17 cellular contexts compared by ENCODE assay signal in genomic region chr2:151264157-151264835, GRCh38. TPM values are rescaled to one million over a fixed set of nuclear protein-coding genes. Genes with fewer than 3 reads are reported as not detected.
DNase-seq lines count a peak whose midpoint lies in the region; ATAC-seq and TF ChIP-seq lines count a peak whose summit lies in the region.
"Had no signal": no experiment of that assay in that cellular context is flagged by ENCODE, and none has a peak within 500 bp of the region (broad histone marks: within the 10 kb centered on the region; RNA-seq: fewer than 3 reads in every experiment).

No MANE protein-coding gene starts in this region.

- H3K4me3 ChIP-seq in tibial nerve (no peak overlapping the region), mucosa of descending colon (no peak overlapping the region)
- H3K4me3 ChIP-seq: Peyer's patch had no signal

- H3K9me3 Mint-ChIP-seq in activated CD8-positive, alpha-beta T cell treated with anti-CD3 and anti-CD28 coated beads, Interleukin-2, amount 10 ng/mL, durations not matched to agents 7 days and 5 days (ENCODE audit: insufficient read depth), result no peaks in the 10 kb centered on the region
- no peaks in the 10 kb centered on the region for H3K9me3 Mint-ChIP-seq in activated CD8-positive, alpha-beta T cell treated with anti-CD3 and anti-CD28 coated beads for 36 hours
- H3K9me3 Mint-ChIP-seq in memory B cell, result peaks cover 2% of the 10 kb centered on the region
- H3K9me3 Mint-ChIP-seq: HFFc6 had no signal

- H3K27ac ChIP-seq in tibial nerve, result peak overlapping the region; percentile 15 to 100 (median 66)
- H3K27ac ChIP-seq: Peyer's patch had no signal

- H3K4me1 ChIP-seq in tibial nerve, result peaks cover 0 to 56% (median 15%) of the 10 kb centered on the region in 4 donors
- H3K4me1 ChIP-seq in mucosa of descending colon (ENCODE audit: low read depth), result no peaks in the 10 kb centered on the region
- H3K4me1 ChIP-seq: Peyer's patch had no signal

- TF ChIP-seq EP300 in tibial nerve (IDR thresholded peaks at IDR 0.05), result no peak

- H3K27me3 ChIP-seq in tibial nerve, result no peaks in the 10 kb centered on the region
- H3K27me3 ChIP-seq: Peyer's patch had no signal

- no peak for ATAC-seq in activated CD8-positive, alpha-beta T cell treated with anti-CD3 and anti-CD28 coated beads, Interleukin-2, amount 10 ng/mL, durations not matched to agents 7 days and 5 days
- ATAC-seq in activated CD8-positive, alpha-beta T cell treated with anti-CD3 and anti-CD28 coated beads for 36 hours, result no peak
- ATAC-seq in memory B cell (ENCODE audit: low read depth) (no peak), mucosa of descending colon (no peak)
- ATAC-seq: activated naive CD8-positive, alpha-beta T cell treated with anti-CD3 and anti-CD28 coated beads, Interleukin-2, amount 50 U/mL, for 24 hours had no signal

- peak overlapping the region; percentile 2 for H3K27ac Mint-ChIP-seq in activated CD8-positive, alpha-beta T cell treated with anti-CD3 and anti-CD28 coated beads, Interleukin-2, amount 10 ng/mL, durations not matched to agents 7 days and 5 days
- H3K27ac Mint-ChIP-seq in activated CD8-positive, alpha-beta T cell treated with anti-CD3 and anti-CD28 coated beads for 36 hours, result no peak overlapping the region
- H3K27ac Mint-ChIP-seq in memory B cell, result peak overlapping the region; percentile 70
- H3K27ac Mint-ChIP-seq: activated naive CD8-positive, alpha-beta T cell treated with anti-CD3 and anti-CD28 coated beads, Interleukin-2, amount 50 U/mL, for 24 hours; HFFc6 had no signal

- peaks cover 27% of the 10 kb centered on the region for H3K4me1 Mint-ChIP-seq in activated CD8-positive, alpha-beta T cell treated with anti-CD3 and anti-CD28 coated beads, Interleukin-2, amount 10 ng/mL, durations not matched to agents 7 days and 5 days (ENCODE audit: low read depth)
- peaks cover 17% of the 10 kb centered on the region for H3K4me1 Mint-ChIP-seq in activated CD8-positive, alpha-beta T cell treated with anti-CD3 and anti-CD28 coated beads for 36 hours (ENCODE audit: low read depth)
- peaks cover 10% of the 10 kb centered on the region for H3K4me1 Mint-ChIP-seq in memory B cell

- H3K36me3 Mint-ChIP-seq in activated CD8-positive, alpha-beta T cell treated with anti-CD3 and anti-CD28 coated beads, Interleukin-2, amount 10 ng/mL, durations not matched to agents 7 days and 5 days (ENCODE audit: low read depth), result peaks cover 20% of the 10 kb centered on the region
- H3K36me3 Mint-ChIP-seq in activated CD8-positive, alpha-beta T cell treated with anti-CD3 and anti-CD28 coated beads for 36 hours (ENCODE audit: low read depth), result no peaks in the 10 kb centered on the region
- peaks cover 3% of the 10 kb centered on the region for H3K36me3 Mint-ChIP-seq in memory B cell

- no peaks in the 10 kb centered on the region for H3K27me3 Mint-ChIP-seq in activated CD8-positive, alpha-beta T cell treated with anti-CD3 and anti-CD28 coated beads, Interleukin-2, amount 10 ng/mL, durations not matched to agents 7 days and 5 days (ENCODE audit: low read depth)
- H3K27me3 Mint-ChIP-seq in activated CD8-positive, alpha-beta T cell treated with anti-CD3 and anti-CD28 coated beads for 36 hours, result no peaks in the 10 kb centered on the region
- H3K27me3 Mint-ChIP-seq in memory B cell, result no peaks in the 10 kb centered on the region
- H3K27me3 Mint-ChIP-seq: activated naive CD8-positive, alpha-beta T cell treated with anti-CD3 and anti-CD28 coated beads, Interleukin-2, amount 50 U/mL, for 24 hours had no signal

- no peaks in the 10 kb centered on the region for H3K36me3 ChIP-seq in tibial nerve
- no peaks in the 10 kb centered on the region for H3K36me3 ChIP-seq in mucosa of descending colon (ENCODE audit: low read depth)
- H3K36me3 ChIP-seq: Peyer's patch had no signal

- POLR2A ChIA-PET in activated CD8-positive, alpha-beta T cell treated with anti-CD3 and anti-CD28 coated beads, Interleukin-2, amount 10 ng/mL, durations not matched to agents 7 days and 5 days (lab: Charles Lee), result interaction anchor here (1.0 kb wide), 1 partner anchor 25 kb away, joined by 3 read pairs; the partner anchor contains the start of gene NMI
- POLR2A ChIA-PET in activated CD8-positive, alpha-beta T cell treated with anti-CD3 and anti-CD28 coated beads for 36 hours (lab: Charles Lee), result interaction anchor here (1.1 to 1.6 kb wide), 3 partner anchors 25 to 145 kb away, joined by 3 to 5 read pairs (median 4); partner anchors contain the start of gene NMI

- peaks cover 0 to 6% (median 0%) of the 10 kb centered on the region in 4 donors for H3K9me3 ChIP-seq in tibial nerve
- no peaks in the 10 kb centered on the region for H3K9me3 ChIP-seq in mucosa of descending colon
- H3K9me3 ChIP-seq: Peyer's patch had no signal

- CTCF ChIA-PET in activated CD8-positive, alpha-beta T cell treated with anti-CD3 and anti-CD28 coated beads, Interleukin-2, amount 10 ng/mL, durations not matched to agents 7 days and 5 days (lab: Charles Lee), result interaction anchor here (0.7 kb wide), 1 partner anchor 12 kb away, joined by 3 read pairs; no protein-coding TSS in a partner anchor
- CTCF ChIA-PET in activated CD8-positive, alpha-beta T cell treated with anti-CD3 and anti-CD28 coated beads for 36 hours (lab: Charles Lee), result interaction anchor here (1.2 kb wide), 2 partner anchors 15 to 25 kb away, joined by 3 read pairs; partner anchors contain the start of gene NMI

- TF ChIP-seq CTCF in activated CD8-positive, alpha-beta T cell treated with anti-CD3 and anti-CD28 coated beads for 36 hours (IDR thresholded peaks at IDR 0.05), result no peak
- TF ChIP-seq CTCF in tibial nerve (IDR thresholded peaks at IDR 0.05) (no peak), mucosa of descending colon (IDR thresholded peaks at IDR 0.05) (no peak)

- no peak overlapping the region for H3K4me3 Mint-ChIP-seq in activated CD8-positive, alpha-beta T cell treated with anti-CD3 and anti-CD28 coated beads, Interleukin-2, amount 10 ng/mL, durations not matched to agents 7 days and 5 days
- H3K4me3 Mint-ChIP-seq in activated CD8-positive, alpha-beta T cell treated with anti-CD3 and anti-CD28 coated beads for 36 hours, result no peak overlapping the region
- H3K4me3 Mint-ChIP-seq in memory B cell, result no peak overlapping the region
- H3K4me3 Mint-ChIP-seq: activated naive CD8-positive, alpha-beta T cell treated with anti-CD3 and anti-CD28 coated beads, Interleukin-2, amount 50 U/mL, for 24 hours; HFFc6 had no signal

- TF ChIP-seq POLR2A in tibial nerve (IDR thresholded peaks at IDR 0.05), result no peak

- 49 to 57% methylated on average over 7 of the region's 7 CpGs for WGBS in tibial nerve, 2 donors

- intact Hi-C loops in activated CD8-positive, alpha-beta T cell treated with anti-CD3 and anti-CD28 coated beads for 36 hours (cut with micrococcal nuclease), result loop anchor here (10.0 kb wide), 1 partner anchor 1669 kb away; no protein-coding TSS in a partner anchor
- intact Hi-C loops in mucosa of descending colon (cut with DNase I, micrococcal nuclease), result no loop called here

- no peak for DNase-seq in activated CD8-positive, alpha-beta T cell treated with anti-CD3 and anti-CD28 coated beads, Interleukin-2, amount 10 ng/mL, durations not matched to agents 7 days and 5 days
- DNase-seq in activated CD8-positive, alpha-beta T cell treated with anti-CD3 and anti-CD28 coated beads for 36 hours, result no peak
- DNase-seq in astrocyte of the hippocampus (ENCODE audit: low read depth, low spot score) (peak; percentile 45), memory B cell (ENCODE audit: low spot score in 2 of 2) (no peak), tibial nerve (ENCODE audit: low spot score in 2 of 2) (no peak), midbrain (lab: John Stamatoyannopoulos, UW) (no peak), GF-D8 (lab: John Stamatoyannopoulos, UW) (no peak), mucosa of descending colon (no peak)
- DNase-seq: activated naive CD8-positive, alpha-beta T cell treated with anti-CD3 and anti-CD28 coated beads, Interleukin-2, amount 50 U/mL, for 24 hours; HFFc6; Kasumi-1; NCI-H1436 treated with DMSO at 0.1 percent for 48 hours; NCI-H524 treated with DMSO at 0.1 percent for 48 hours; Peyer's patch; stimulated activated CD4-positive, alpha-beta T cell treated with anti-CD3 and anti-CD28 coated beads, Interleukin-2, amount 100 ng/mL, for 24 hours; SW 1271 had no signal

RNA-seq across cellular contexts. Expression of gene RBM43, which starts 2.6 kb away (rescaled TPM):
- total RNA-seq in activated CD8-positive, alpha-beta T cell treated with anti-CD3 and anti-CD28 coated beads, Interleukin-2, amount 10 ng/mL, durations not matched to agents 7 days and 5 days, result 1 to 10 TPM; 4.4 to 4.9 TPM
- 1 to 10 TPM; 3.4 to 3.5 TPM for total RNA-seq in activated CD8-positive, alpha-beta T cell treated with anti-CD3 and anti-CD28 coated beads for 36 hours
- 10 to 100 TPM in 3 of 4 donors, 1 to 10 TPM in 1; 6.9 to 13.6 (median 13.2) TPM for total RNA-seq in tibial nerve
- total RNA-seq in mucosa of descending colon, result 1 to 10 TPM; 4.1 to 7.5 (median 5.0) TPM

RNA-seq across cellular contexts. Expression of gene NMI, which starts 25.2 kb away (rescaled TPM):
- 10 to 100 TPM; 62.2 to 70.2 TPM for total RNA-seq in activated CD8-positive, alpha-beta T cell treated with anti-CD3 and anti-CD28 coated beads, Interleukin-2, amount 10 ng/mL, durations not matched to agents 7 days and 5 days
- total RNA-seq in activated CD8-positive, alpha-beta T cell treated with anti-CD3 and anti-CD28 coated beads for 36 hours, result 10 to 100 TPM; 28.4 to 28.5 TPM
- total RNA-seq in tibial nerve, result 10 to 100 TPM in 2 of 4 donors, 1 to 10 TPM in 2; 6.3 to 13.1 (median 9.7) TPM
- total RNA-seq in mucosa of descending colon, result 10 to 100 TPM; 15.0 to 22.6 (median 20.8) TPM
- total RNA-seq: G401 had no signal
